Comparison of ENCODE assay signal across 1 cellular context in the genomic region with DNA sequence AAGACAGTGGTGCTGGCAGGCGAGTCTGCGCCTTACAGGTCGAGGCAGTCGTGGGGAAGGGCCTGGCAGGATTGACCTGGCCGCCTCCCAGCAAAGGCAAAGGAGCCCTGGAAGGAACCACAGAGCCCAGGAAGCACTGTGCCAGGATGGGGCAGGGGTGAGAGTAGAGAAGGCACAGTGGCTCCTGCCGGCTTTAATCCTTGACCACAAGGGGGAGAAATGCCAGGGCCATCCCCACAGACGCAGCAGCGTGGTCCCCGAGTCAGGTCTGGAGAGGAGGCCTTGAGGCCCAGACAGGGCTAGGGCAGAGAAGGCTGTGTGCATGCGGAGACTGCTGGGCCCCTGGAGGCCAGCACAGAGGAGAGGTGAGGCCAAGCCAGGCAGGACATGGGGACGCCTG.
TF ChIP-seq lines count a peak whose summit lies in the region.

No MANE protein-coding gene starts in this region.

TF ChIP-seq in HepG2, 621 proteins besides CTCF, POLR2A, EP300 and RAD21 (continued from another document and continues in another):
- TF ChIP-seq, protein P1, sequence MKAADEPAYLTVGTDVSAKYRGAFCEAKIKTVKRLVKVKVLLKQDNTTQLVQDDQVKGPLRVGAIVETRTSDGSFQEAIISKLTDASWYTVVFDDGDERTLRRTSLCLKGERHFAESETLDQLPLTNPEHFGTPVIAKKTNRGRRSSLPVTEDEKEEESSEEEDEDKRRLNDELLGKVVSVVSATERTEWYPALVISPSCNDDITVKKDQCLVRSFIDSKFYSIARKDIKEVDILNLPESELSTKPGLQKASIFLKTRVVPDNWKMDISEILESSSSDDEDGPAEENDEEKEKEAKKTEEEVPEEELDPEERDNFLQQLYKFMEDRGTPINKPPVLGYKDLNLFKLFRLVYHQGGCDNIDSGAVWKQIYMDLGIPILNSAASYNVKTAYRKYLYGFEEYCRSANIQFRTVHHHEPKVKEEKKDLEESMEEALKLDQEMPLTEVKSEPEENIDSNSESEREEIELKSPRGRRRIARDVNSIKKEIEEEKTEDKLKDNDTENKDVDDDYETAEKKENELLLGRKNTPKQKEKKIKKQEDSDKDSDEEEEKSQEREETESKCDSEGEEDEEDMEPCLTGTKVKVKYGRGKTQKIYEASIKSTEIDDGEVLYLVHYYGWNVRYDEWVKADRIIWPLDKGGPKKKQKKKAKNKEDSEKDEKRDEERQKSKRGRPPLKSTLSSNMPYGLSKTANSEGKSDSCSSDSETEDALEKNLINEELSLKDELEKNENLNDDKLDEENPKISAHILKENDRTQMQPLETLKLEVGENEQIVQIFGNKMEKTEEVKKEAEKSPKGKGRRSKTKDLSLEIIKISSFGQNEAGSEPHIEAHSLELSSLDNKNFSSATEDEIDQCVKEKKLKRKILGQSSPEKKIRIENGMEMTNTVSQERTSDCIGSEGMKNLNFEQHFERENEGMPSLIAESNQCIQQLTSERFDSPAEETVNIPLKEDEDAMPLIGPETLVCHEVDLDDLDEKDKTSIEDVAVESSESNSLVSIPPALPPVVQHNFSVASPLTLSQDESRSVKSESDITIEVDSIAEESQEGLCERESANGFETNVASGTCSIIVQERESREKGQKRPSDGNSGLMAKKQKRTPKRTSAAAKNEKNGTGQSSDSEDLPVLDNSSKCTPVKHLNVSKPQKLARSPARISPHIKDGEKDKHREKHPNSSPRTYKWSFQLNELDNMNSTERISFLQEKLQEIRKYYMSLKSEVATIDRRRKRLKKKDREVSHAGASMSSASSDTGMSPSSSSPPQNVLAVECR (CRISPR knock-in tag; IDR thresholded peaks at IDR 0.05; ENCODE audit: borderline replicate concordance): peak; percentile 50; the same call in 1 of the 2 replicates
- TF ChIP-seq NR2F6 (IDR thresholded peaks at IDR 0.05) (no peak), NR2F6 (CRISPR knock-in tag; IDR thresholded peaks at IDR 0.05) (peak; percentile 47), ZNF569 (CRISPR knock-in tag; IDR thresholded peaks at IDR 0.05; ENCODE audit: borderline replicate concordance) (no peak), TCF7 (IDR thresholded peaks at IDR 0.05; ENCODE audit: low read depth) (no peak), NR3C1 (CRISPR knock-in tag; IDR thresholded peaks at IDR 0.05) (no peak), YEATS2 (CRISPR knock-in tag; IDR thresholded peaks at IDR 0.05; ENCODE audit: borderline replicate concordance) (no peak), PAX8 (CRISPR knock-in tag; IDR thresholded peaks at IDR 0.05; ENCODE audit: borderline replicate concordance) (no peak), HIVEP1 (CRISPR knock-in tag; IDR thresholded peaks at IDR 0.05) (no peak), SOX5 (CRISPR knock-in tag; IDR thresholded peaks at IDR 0.05; ENCODE audit: borderline replicate concordance) (no peak), KAT2B (IDR thresholded peaks at IDR 0.05; ENCODE audit: borderline replicate concordance, low read depth, low read length) (no peak), ZNF496 (CRISPR knock-in tag; IDR thresholded peaks at IDR 0.05; ENCODE audit: insufficient replicate concordance) (no peak), U2AF1 (optimal IDR thresholded peaks at IDR 0.05; ENCODE audit: low read depth, low read length) (no peak), ZNF451 (CRISPR knock-in tag; IDR thresholded peaks at IDR 0.05) (no peak), ZNF878 (CRISPR knock-in tag; IDR thresholded peaks at IDR 0.05) (no peak), ZNF839 (CRISPR knock-in tag; IDR thresholded peaks at IDR 0.05; ENCODE audit: borderline replicate concordance) (no peak), LCORL (IDR thresholded peaks at IDR 0.05) (no peak), LCORL (CRISPR knock-in tag; IDR thresholded peaks at IDR 0.05) (no peak), NBN (conservative IDR thresholded peaks at IDR 0.05) (no peak), HMG20B (CRISPR knock-in tag; conservative IDR thresholded peaks at IDR 0.05) (no peak), FLYWCH1 (CRISPR knock-in tag; IDR thresholded peaks at IDR 0.05) (no peak), ZNF430 (CRISPR knock-in tag; IDR thresholded peaks at IDR 0.05) (0 out of 2 replicates have a peak, but pooled peaks have one; percentile 45), HES4 (CRISPR knock-in tag; IDR thresholded peaks at IDR 0.05; ENCODE audit: borderline replicate concordance) (0 out of 2 replicates have a peak, but pooled peaks have one; percentile 39), GPN1 (CRISPR knock-in tag; IDR thresholded peaks at IDR 0.05; ENCODE audit: borderline replicate concordance) (no peak), ZNF33B (CRISPR knock-in tag; IDR thresholded peaks at IDR 0.05) (no peak), PHF8 (CRISPR knock-in tag; IDR thresholded peaks at IDR 0.05) (peak; percentile 27; the same call in 1 of the 2 replicates), ZNF337 (CRISPR knock-in tag; IDR thresholded peaks at IDR 0.05; ENCODE audit: borderline replicate concordance, low read depth) (no peak), RARA (CRISPR knock-in tag; IDR thresholded peaks at IDR 0.05) (peak; percentile 28; the same call in 1 of the 2 replicates), ZMYM4 (CRISPR knock-in tag; IDR thresholded peaks at IDR 0.05) (no peak)
- TF ChIP-seq, protein P2, sequence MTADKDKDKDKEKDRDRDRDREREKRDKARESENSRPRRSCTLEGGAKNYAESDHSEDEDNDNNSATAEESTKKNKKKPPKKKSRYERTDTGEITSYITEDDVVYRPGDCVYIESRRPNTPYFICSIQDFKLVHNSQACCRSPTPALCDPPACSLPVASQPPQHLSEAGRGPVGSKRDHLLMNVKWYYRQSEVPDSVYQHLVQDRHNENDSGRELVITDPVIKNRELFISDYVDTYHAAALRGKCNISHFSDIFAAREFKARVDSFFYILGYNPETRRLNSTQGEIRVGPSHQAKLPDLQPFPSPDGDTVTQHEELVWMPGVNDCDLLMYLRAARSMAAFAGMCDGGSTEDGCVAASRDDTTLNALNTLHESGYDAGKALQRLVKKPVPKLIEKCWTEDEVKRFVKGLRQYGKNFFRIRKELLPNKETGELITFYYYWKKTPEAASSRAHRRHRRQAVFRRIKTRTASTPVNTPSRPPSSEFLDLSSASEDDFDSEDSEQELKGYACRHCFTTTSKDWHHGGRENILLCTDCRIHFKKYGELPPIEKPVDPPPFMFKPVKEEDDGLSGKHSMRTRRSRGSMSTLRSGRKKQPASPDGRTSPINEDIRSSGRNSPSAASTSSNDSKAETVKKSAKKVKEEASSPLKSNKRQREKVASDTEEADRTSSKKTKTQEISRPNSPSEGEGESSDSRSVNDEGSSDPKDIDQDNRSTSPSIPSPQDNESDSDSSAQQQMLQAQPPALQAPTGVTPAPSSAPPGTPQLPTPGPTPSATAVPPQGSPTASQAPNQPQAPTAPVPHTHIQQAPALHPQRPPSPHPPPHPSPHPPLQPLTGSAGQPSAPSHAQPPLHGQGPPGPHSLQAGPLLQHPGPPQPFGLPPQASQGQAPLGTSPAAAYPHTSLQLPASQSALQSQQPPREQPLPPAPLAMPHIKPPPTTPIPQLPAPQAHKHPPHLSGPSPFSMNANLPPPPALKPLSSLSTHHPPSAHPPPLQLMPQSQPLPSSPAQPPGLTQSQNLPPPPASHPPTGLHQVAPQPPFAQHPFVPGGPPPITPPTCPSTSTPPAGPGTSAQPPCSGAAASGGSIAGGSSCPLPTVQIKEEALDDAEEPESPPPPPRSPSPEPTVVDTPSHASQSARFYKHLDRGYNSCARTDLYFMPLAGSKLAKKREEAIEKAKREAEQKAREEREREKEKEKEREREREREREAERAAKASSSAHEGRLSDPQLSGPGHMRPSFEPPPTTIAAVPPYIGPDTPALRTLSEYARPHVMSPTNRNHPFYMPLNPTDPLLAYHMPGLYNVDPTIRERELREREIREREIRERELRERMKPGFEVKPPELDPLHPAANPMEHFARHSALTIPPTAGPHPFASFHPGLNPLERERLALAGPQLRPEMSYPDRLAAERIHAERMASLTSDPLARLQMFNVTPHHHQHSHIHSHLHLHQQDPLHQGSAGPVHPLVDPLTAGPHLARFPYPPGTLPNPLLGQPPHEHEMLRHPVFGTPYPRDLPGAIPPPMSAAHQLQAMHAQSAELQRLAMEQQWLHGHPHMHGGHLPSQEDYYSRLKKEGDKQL (CRISPR knock-in tag; IDR thresholded peaks at IDR 0.05; ENCODE audit: low read depth): no peak
- TF ChIP-seq, protein P3, sequence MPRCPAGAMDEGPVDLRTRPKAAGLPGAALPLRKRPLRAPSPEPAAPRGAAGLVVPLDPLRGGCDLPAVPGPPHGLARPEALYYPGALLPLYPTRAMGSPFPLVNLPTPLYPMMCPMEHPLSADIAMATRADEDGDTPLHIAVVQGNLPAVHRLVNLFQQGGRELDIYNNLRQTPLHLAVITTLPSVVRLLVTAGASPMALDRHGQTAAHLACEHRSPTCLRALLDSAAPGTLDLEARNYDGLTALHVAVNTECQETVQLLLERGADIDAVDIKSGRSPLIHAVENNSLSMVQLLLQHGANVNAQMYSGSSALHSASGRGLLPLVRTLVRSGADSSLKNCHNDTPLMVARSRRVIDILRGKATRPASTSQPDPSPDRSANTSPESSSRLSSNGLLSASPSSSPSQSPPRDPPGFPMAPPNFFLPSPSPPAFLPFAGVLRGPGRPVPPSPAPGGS (CRISPR knock-in tag; IDR thresholded peaks at IDR 0.05): no peak
- TF ChIP-seq, protein P4, sequence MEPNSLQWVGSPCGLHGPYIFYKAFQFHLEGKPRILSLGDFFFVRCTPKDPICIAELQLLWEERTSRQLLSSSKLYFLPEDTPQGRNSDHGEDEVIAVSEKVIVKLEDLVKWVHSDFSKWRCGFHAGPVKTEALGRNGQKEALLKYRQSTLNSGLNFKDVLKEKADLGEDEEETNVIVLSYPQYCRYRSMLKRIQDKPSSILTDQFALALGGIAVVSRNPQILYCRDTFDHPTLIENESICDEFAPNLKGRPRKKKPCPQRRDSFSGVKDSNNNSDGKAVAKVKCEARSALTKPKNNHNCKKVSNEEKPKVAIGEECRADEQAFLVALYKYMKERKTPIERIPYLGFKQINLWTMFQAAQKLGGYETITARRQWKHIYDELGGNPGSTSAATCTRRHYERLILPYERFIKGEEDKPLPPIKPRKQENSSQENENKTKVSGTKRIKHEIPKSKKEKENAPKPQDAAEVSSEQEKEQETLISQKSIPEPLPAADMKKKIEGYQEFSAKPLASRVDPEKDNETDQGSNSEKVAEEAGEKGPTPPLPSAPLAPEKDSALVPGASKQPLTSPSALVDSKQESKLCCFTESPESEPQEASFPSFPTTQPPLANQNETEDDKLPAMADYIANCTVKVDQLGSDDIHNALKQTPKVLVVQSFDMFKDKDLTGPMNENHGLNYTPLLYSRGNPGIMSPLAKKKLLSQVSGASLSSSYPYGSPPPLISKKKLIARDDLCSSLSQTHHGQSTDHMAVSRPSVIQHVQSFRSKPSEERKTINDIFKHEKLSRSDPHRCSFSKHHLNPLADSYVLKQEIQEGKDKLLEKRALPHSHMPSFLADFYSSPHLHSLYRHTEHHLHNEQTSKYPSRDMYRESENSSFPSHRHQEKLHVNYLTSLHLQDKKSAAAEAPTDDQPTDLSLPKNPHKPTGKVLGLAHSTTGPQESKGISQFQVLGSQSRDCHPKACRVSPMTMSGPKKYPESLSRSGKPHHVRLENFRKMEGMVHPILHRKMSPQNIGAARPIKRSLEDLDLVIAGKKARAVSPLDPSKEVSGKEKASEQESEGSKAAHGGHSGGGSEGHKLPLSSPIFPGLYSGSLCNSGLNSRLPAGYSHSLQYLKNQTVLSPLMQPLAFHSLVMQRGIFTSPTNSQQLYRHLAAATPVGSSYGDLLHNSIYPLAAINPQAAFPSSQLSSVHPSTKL (CRISPR knock-in tag; IDR thresholded peaks at IDR 0.05): no peak
- TF ChIP-seq, protein P5, sequence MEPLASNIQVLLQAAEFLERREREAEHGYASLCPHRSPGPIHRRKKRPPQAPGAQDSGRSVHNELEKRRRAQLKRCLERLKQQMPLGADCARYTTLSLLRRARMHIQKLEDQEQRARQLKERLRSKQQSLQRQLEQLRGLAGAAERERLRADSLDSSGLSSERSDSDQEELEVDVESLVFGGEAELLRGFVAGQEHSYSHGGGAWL (CRISPR knock-in tag; IDR thresholded peaks at IDR 0.05): peak; percentile 48; the same call in 1 of the 2 replicates
- TF ChIP-seq, protein P6, sequence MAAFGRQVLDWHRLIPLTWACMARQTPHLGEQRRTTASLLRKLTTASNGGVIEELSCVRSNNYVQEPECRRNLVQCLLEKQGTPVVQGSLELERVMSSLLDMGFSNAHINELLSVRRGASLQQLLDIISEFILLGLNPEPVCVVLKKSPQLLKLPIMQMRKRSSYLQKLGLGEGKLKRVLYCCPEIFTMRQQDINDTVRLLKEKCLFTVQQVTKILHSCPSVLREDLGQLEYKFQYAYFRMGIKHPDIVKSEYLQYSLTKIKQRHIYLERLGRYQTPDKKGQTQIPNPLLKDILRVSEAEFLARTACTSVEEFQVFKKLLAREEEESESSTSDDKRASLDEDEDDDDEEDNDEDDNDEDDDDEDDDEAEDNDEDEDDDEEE (CRISPR knock-in tag; IDR thresholded peaks at IDR 0.05): no peak
- TF ChIP-seq, protein P7, sequence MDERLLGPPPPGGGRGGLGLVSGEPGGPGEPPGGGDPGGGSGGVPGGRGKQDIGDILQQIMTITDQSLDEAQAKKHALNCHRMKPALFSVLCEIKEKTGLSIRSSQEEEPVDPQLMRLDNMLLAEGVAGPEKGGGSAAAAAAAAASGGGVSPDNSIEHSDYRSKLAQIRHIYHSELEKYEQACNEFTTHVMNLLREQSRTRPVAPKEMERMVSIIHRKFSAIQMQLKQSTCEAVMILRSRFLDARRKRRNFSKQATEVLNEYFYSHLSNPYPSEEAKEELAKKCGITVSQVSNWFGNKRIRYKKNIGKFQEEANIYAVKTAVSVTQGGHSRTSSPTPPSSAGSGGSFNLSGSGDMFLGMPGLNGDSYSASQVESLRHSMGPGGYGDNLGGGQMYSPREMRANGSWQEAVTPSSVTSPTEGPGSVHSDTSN (CRISPR knock-in tag; IDR thresholded peaks at IDR 0.05): no peak
- TF ChIP-seq, protein P8, sequence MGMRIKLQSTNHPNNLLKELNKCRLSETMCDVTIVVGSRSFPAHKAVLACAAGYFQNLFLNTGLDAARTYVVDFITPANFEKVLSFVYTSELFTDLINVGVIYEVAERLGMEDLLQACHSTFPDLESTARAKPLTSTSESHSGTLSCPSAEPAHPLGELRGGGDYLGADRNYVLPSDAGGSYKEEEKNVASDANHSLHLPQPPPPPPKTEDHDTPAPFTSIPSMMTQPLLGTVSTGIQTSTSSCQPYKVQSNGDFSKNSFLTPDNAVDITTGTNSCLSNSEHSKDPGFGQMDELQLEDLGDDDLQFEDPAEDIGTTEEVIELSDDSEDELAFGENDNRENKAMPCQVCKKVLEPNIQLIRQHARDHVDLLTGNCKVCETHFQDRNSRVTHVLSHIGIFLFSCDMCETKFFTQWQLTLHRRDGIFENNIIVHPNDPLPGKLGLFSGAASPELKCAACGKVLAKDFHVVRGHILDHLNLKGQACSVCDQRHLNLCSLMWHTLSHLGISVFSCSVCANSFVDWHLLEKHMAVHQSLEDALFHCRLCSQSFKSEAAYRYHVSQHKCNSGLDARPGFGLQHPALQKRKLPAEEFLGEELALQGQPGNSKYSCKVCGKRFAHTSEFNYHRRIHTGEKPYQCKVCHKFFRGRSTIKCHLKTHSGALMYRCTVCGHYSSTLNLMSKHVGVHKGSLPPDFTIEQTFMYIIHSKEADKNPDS (CRISPR knock-in tag; IDR thresholded peaks at IDR 0.05): no peak
